25 cellular contexts compared by ENCODE assay signal in genomic region chr14:71753976-71754375, GRCh38.
"Had no signal": no experiment of that assay in that cellular context is flagged by ENCODE, and none has a peak within 500 bp of the region (broad histone marks: within the 10 kb centered on the region; RNA-seq: fewer than 3 reads in every experiment).

No MANE protein-coding gene starts in this region.

- H3K4me3 Mint-ChIP-seq: activated CD4-positive, alpha-beta memory T cell treated with anti-CD3 and anti-CD28 coated beads for 36 hours; activated naive CD8-positive, alpha-beta T cell; activated T-cell treated with anti-CD3 and anti-CD28 coated beads, Interleukin-2, amount 50 U/mL, for 72 hours; nephron progenitor cell; T-helper 17 cell had no signal

- H3K27ac ChIP-seq: colonic mucosa, gastroesophageal sphincter, hepatocyte, parathyroid adenoma, suprapubic skin, WERI-Rb-1 had no signal

- H3K9ac ChIP-seq: parathyroid adenoma had no signal

- H3K36me3 ChIP-seq: colonic mucosa, gastroesophageal sphincter, spleen, suprapubic skin, tibial artery, WERI-Rb-1 had no signal

- ATAC-seq: activated CD4-positive, CD25-positive, alpha-beta regulatory T cell treated with anti-CD3 and anti-CD28 coated beads, Interleukin-2, amount 50 U/mL, for 24 hours; T-helper 17 cell had no signal

- H3K79me2 ChIP-seq: hepatocyte, parathyroid adenoma had no signal

- FAIRE-seq: bronchial epithelial cell, keratinocyte had no signal

- H3K27ac Mint-ChIP-seq: activated CD4-positive, alpha-beta memory T cell treated with anti-CD3 and anti-CD28 coated beads for 36 hours; activated naive CD8-positive, alpha-beta T cell; activated T-cell treated with anti-CD3 and anti-CD28 coated beads, Interleukin-2, amount 50 U/mL, for 72 hours; T-helper 17 cell had no signal

- H3K27me3 Mint-ChIP-seq: activated naive CD8-positive, alpha-beta T cell; T-helper 17 cell had no signal

- H3K4me3 ChIP-seq: colonic mucosa, gastroesophageal sphincter, hepatocyte, spleen, suprapubic skin had no signal

- H3K4me2 ChIP-seq: hepatocyte had no signal

- H3K27me3 ChIP-seq: colonic mucosa, gastroesophageal sphincter, hepatocyte, suprapubic skin, tibial artery had no signal

- H3K4me1 ChIP-seq: colonic mucosa had no signal

- DNase-seq: activated CD4-positive, alpha-beta memory T cell treated with anti-CD3 and anti-CD28 coated beads for 36 hours; activated CD4-positive, alpha-beta T cell treated with anti-CD3 and anti-CD28 coated beads for 48 hours; activated naive CD4-positive, alpha-beta T cell treated with Interleukin-2 at 50 U/mL for 16 hours; activated T-cell treated with anti-CD3 and anti-CD28 coated beads for 4 hours; activated T-cell treated with anti-CD3 and anti-CD28 coated beads, Interleukin-2, amount 50 U/mL, for 72 hours; anterior cingulate cortex; colonic mucosa; effector memory CD4-positive, alpha-beta T cell; erythroblast; left ventricle myocardium superior; spleen; stimulated activated naive CD4-positive, alpha-beta T cell; T-helper 17 cell; T1000; WERI-Rb-1 had no signal
